ENCODE assay signal across 10 cellular contexts in genomic region chr20:21503345-21503744, GRCh38. TPM values are rescaled to one million over a fixed set of nuclear protein-coding genes. Genes with fewer than 3 reads are reported as not detected.
DNase-seq lines count a peak whose midpoint lies in the region; ATAC-seq and FAIRE-seq lines count a peak whose summit lies in the region.
"Had no signal": no experiment of that assay in that cellular context is flagged by ENCODE, and none has a peak within 500 bp of the region (broad histone marks: within the 10 kb centered on the region; RNA-seq: fewer than 3 reads in every experiment).

No MANE protein-coding gene starts in this region.

- H3K27me3 Mint-ChIP-seq in activated CD4-positive, alpha-beta memory T cell treated with anti-CD3 and anti-CD28 coated beads for 36 hours = peaks cover 41% of the 10 kb centered on the region

- no peaks in the 10 kb centered on the region for H3K4me1 ChIP-seq in small intestine (ENCODE audit: control insufficient read depth in 2 of 2, insufficient read depth in 1 of 2, low read depth in 1 of 2, low read length in 1 of 2)

- WGBS in small intestine, 3 donors = 74 to 84% (median 80%) methylated on average over 4 of the region's 4 CpGs

- no peak overlapping the region for H3K4me3 ChIP-seq in small intestine (ENCODE audit: low read depth in 1 of 2, low read length in 2 of 2)

- no peak overlapping the region for H3K27ac Mint-ChIP-seq in activated CD4-positive, alpha-beta memory T cell treated with anti-CD3 and anti-CD28 coated beads for 36 hours

- no peak overlapping the region for H3K4me3 Mint-ChIP-seq in activated CD4-positive, alpha-beta memory T cell treated with anti-CD3 and anti-CD28 coated beads for 36 hours

- intact Hi-C loops in activated CD4-positive, alpha-beta memory T cell treated with anti-CD3 and anti-CD28 coated beads for 36 hours (cut with micrococcal nuclease) = loop anchor here (10.0 kb wide), 1 partner anchor 669 kb away; no protein-coding TSS in a partner anchor

- no peak overlapping the region for H3K27ac ChIP-seq in small intestine (ENCODE audit: low read depth in 1 of 2, low read length in 1 of 2)

- H3K36me3 Mint-ChIP-seq in activated CD4-positive, alpha-beta memory T cell treated with anti-CD3 and anti-CD28 coated beads for 36 hours = no peaks in the 10 kb centered on the region

- ATAC-seq in GM19328 (IDR thresholded peaks at IDR 0.05; ENCODE audit: unreplicated experiment) = peak; percentile 92
- ATAC-seq in HG03097 (IDR thresholded peaks at IDR 0.05; ENCODE audit: low FRiP score, unreplicated experiment) = peak; percentile 80

- peaks cover 5 to 30% of the 10 kb centered on the region in 2 donors for H3K27me3 ChIP-seq in small intestine (ENCODE audit: control insufficient read depth in 2 of 2, insufficient read depth in 2 of 2, low read length in 2 of 2)

- peak; percentile 70 for DNase-seq in AG08396 (ENCODE audit: low spot score)
- peak; percentile 50 for DNase-seq in activated CD4-positive, alpha-beta memory T cell treated with anti-CD3 and anti-CD28 coated beads for 36 hours
- DNase-seq in T1000 (lab: John Stamatoyannopoulos, UW) = no peak
- DNase-seq in cortex of kidney (lab: John Stamatoyannopoulos, UW) = no peak
- DNase-seq in small intestine = no peak
- DNase-seq in NCI-H345 treated with DMSO at 0.1 percent for 48 hours (lab: John Stamatoyannopoulos, UW; ENCODE audit: unreplicated experiment) = no peak

- POLR2A ChIA-PET in activated CD4-positive, alpha-beta memory T cell treated with anti-CD3 and anti-CD28 coated beads for 36 hours (lab: Charles Lee) = no interaction called here

- FAIRE-seq in small intestine (lab: Jason Lieb, UNC) = no peak
- FAIRE-seq: G401.6 had no signal

- no peaks in the 10 kb centered on the region for H3K9me3 ChIP-seq in small intestine (ENCODE audit: control insufficient read depth, low read depth)

- peaks cover 21% of the 10 kb centered on the region for H3K4me1 Mint-ChIP-seq in activated CD4-positive, alpha-beta memory T cell treated with anti-CD3 and anti-CD28 coated beads for 36 hours (ENCODE audit: low read depth)

- no peaks in the 10 kb centered on the region for H3K9me3 Mint-ChIP-seq in activated CD4-positive, alpha-beta memory T cell treated with anti-CD3 and anti-CD28 coated beads for 36 hours

- no peaks in the 10 kb centered on the region for H3K36me3 ChIP-seq in small intestine (ENCODE audit: control insufficient read depth in 2 of 2, insufficient read depth in 2 of 2, low read length in 2 of 2)

- CTCF ChIA-PET in activated CD4-positive, alpha-beta memory T cell treated with anti-CD3 and anti-CD28 coated beads for 36 hours (lab: Charles Lee) = interaction anchor here (0.7 to 9.1 kb wide), 13 partner anchors 12 to 908 kb away, joined by 3 to 319 read pairs (median 4); partner anchors contain the start of gene NKX2-2

RNA-seq across cellular contexts. Expression of gene NKX2-2, which starts 10.5 kb away (rescaled TPM):
- not detected for total RNA-seq in activated CD4-positive, alpha-beta memory T cell treated with anti-CD3 and anti-CD28 coated beads for 36 hours
- polyA plus RNA-seq in small intestine = 1 to 10 TPM in 1 of 3 donors, under 1 TPM in 2; 0.54 to 1.1 (median 0.67) TPM
- total RNA-seq: fibroblast of lung had no signal
- polyA plus RNA-seq: fibroblast of lung had no signal

Comparison
In these comparisons a context has a peak if more than half of its experiments do, and no peak if none do; other contexts are left out.
1. DNase-seq: peak in AG08396 (single experiment) and activated CD4-positive, alpha-beta memory T cell treated with anti-CD3 and anti-CD28 coated beads for 36 hours (single experiment); none in T1000 (single experiment), cortex of kidney (single experiment), small intestine (single experiment) and NCI-H345 treated with DMSO at 0.1 percent for 48 hours (single experiment).